ENCODE assay signal across 12 cellular contexts in the genomic region with DNA sequence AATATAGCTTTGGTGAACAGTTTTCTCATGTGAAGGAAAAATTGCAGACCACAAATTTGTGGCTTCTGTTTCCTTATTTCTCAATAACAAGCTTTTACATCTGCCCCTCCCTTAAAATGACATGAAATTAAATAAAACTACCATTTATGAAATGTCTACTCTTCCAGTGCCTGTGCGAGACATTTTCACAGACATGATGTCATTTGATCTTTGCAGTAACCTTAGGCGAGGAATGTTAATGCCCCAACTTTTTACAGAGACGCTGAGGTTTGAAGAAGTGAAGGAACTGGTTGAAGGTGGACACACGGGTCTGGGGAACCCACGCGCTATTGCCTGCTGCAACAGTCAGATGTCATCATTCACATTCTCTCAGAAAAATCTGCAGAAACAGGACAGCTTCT.
DNase-seq lines count a peak whose midpoint lies in the region; ATAC-seq and TF ChIP-seq lines count a peak whose summit lies in the region.
"Had no signal": no experiment of that assay in that cellular context is flagged by ENCODE, and none has a peak within 500 bp of the region (broad histone marks: within the 10 kb centered on the region; RNA-seq: fewer than 3 reads in every experiment).

No MANE protein-coding gene starts in this region.

- TF ChIP-seq CTCF in activated B cell treated with CpG ODN at 0.5 μM for 24 hours (IDR thresholded peaks at IDR 0.05), result no peak

- no peak for DNase-seq in stimulated activated naive CD8-positive, alpha-beta T cell treated with anti-CD3 and anti-CD28 coated beads, Interleukin-15, Interleukin-2, amounts not matched to agents 100 U/mL and 50 U/mL, for 24 hours
- DNase-seq in activated B cell treated with CpG ODN at 0.5 μM for 24 hours (no peak), left kidney (ENCODE audit: low read depth, low spot score) (peak; percentile 11), NCI-H1092 treated with DMSO at 0.1 percent for 48 hours (lab: John Stamatoyannopoulos, UW) (no peak), substantia nigra (lab: John Stamatoyannopoulos, UW) (no peak), RPMI8226 (no peak)
- DNase-seq: activated CD8-positive, alpha-beta memory T cell treated with anti-CD3 and anti-CD28 coated beads, Interleukin-2, amount 50 U/mL, for 48 hours; caudate nucleus; OCI-M1; T-helper 9 cell had no signal

- POLR2A ChIA-PET in activated B cell treated with CpG ODN at 0.5 μM for 24 hours (lab: Charles Lee), result no interaction called here

- no peak for ATAC-seq in stimulated activated naive CD8-positive, alpha-beta T cell treated with anti-CD3 and anti-CD28 coated beads, Interleukin-15, Interleukin-2, amounts not matched to agents 100 U/mL and 50 U/mL, for 24 hours
- ATAC-seq in activated B cell treated with CpG ODN at 0.5 μM for 24 hours (ENCODE audit: low read depth), result no peak
- no peak for ATAC-seq in GM21619 (IDR thresholded peaks at IDR 0.05; ENCODE audit: unreplicated experiment)

- H3K27ac Mint-ChIP-seq in stimulated activated naive CD8-positive, alpha-beta T cell treated with anti-CD3 and anti-CD28 coated beads, Interleukin-15, Interleukin-2, amounts not matched to agents 100 ng/mL and 50 ng/mL, for 24 hours, result peak overlapping the region; percentile 43
- H3K27ac Mint-ChIP-seq in activated B cell treated with CpG ODN at 0.5 μM for 24 hours, result peak overlapping the region; percentile 1

- no peaks in the 10 kb centered on the region for H3K27me3 Mint-ChIP-seq in stimulated activated naive CD8-positive, alpha-beta T cell treated with anti-CD3 and anti-CD28 coated beads, Interleukin-15, Interleukin-2, amounts not matched to agents 100 ng/mL and 50 ng/mL, for 24 hours
- no peaks in the 10 kb centered on the region for H3K27me3 Mint-ChIP-seq in activated B cell treated with CpG ODN at 0.5 μM for 24 hours

- H3K36me3 Mint-ChIP-seq in stimulated activated naive CD8-positive, alpha-beta T cell treated with anti-CD3 and anti-CD28 coated beads, Interleukin-15, Interleukin-2, amounts not matched to agents 100 ng/mL and 50 ng/mL, for 24 hours (ENCODE audit: low read depth), result peaks cover 40% of the 10 kb centered on the region
- peaks cover 66% of the 10 kb centered on the region for H3K36me3 Mint-ChIP-seq in activated B cell treated with CpG ODN at 0.5 μM for 24 hours (ENCODE audit: low read depth)

- no peak overlapping the region for H3K27ac ChIP-seq in substantia nigra (ENCODE audit: low read depth, low read length, poor library complexity, severe bottlenecking)

- peaks cover 6% of the 10 kb centered on the region for H3K9me3 Mint-ChIP-seq in stimulated activated naive CD8-positive, alpha-beta T cell treated with anti-CD3 and anti-CD28 coated beads, Interleukin-15, Interleukin-2, amounts not matched to agents 100 ng/mL and 50 ng/mL, for 24 hours
- H3K9me3 Mint-ChIP-seq in activated B cell treated with CpG ODN at 0.5 μM for 24 hours, result peaks cover under 1% of the 10 kb centered on the region

- intact Hi-C loops in activated B cell treated with CpG ODN at 0.5 μM for 24 hours (cut with micrococcal nuclease), result loop anchor here (5.0 kb wide), 1 partner anchor 38 kb away; no protein-coding TSS in a partner anchor

- peak overlapping the region; percentile 33 for H3K4me3 Mint-ChIP-seq in stimulated activated naive CD8-positive, alpha-beta T cell treated with anti-CD3 and anti-CD28 coated beads, Interleukin-15, Interleukin-2, amounts not matched to agents 100 ng/mL and 50 ng/mL, for 24 hours
- no peak overlapping the region for H3K4me3 Mint-ChIP-seq in activated B cell treated with CpG ODN at 0.5 μM for 24 hours

- H3K4me1 Mint-ChIP-seq in stimulated activated naive CD8-positive, alpha-beta T cell treated with anti-CD3 and anti-CD28 coated beads, Interleukin-15, Interleukin-2, amounts not matched to agents 100 ng/mL and 50 ng/mL, for 24 hours (ENCODE audit: low read depth), result peaks cover 83% of the 10 kb centered on the region
- H3K4me1 Mint-ChIP-seq in activated B cell treated with CpG ODN at 0.5 μM for 24 hours, result peaks cover 28% of the 10 kb centered on the region

- CTCF ChIA-PET in activated B cell treated with CpG ODN at 0.5 μM for 24 hours (lab: Charles Lee), result no interaction called here
